Comparison of ENCODE assay signal across 1 cellular context in the genomic region with DNA sequence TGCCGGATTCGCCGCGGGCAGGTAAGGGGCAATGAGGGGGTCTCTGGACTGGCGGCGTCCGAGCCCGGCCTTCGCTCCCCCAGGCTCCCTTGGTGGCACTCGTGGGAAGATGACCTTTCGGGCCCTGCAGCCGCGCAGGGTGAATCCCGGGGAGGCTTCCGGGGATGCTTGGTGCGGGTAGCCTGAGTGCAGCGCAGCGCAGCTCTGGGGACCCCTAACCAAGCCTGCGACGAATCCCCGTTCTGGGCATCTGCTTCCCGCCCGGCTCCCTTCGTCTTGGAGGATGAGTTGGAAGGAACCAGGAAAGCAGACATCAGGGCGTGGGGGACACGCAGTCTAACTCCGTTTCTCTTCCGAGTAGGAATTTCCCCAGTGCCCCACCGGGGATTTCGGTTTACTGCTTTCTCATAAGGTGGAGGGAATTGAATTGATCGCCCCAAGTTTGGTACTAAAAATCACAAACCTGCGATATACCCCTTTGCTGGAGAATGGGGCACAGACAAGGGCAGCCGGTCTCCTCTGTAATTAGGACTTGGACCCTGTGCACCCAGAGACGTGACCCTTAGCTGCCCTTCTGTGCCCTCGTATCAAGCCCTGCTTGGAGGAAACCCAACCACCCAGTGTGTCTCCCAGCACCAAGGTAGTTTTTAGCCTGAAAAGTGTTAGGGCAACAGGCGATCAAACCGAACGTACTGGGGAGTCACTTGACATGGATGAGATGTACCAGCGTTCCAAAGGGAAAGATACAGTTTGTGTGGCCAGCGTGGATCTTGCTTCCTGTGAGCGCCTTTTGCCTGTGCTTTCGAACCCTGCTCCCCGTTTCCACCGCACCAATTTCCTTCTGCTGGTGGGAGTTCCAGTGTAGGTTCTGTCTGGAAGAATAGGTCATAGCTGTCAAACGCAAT.
TF ChIP-seq lines count a peak whose summit lies in the region.

No MANE protein-coding gene starts in this region.

TF ChIP-seq in H1, 55 proteins besides CTCF, POLR2A, EP300 and RAD21:
- TF ChIP-seq SUZ12 (IDR thresholded peaks at IDR 0.05; ENCODE audit: low read length) (peak; percentile 74; the same call in 1 of the 2 replicates), JUND (IDR thresholded peaks at IDR 0.05; ENCODE audit: low read length) (no peak), RNF2 (IDR thresholded peaks at IDR 0.05; ENCODE audit: borderline replicate concordance, low read depth, low read length, missing control alignments, poor library complexity, severe bottlenecking) (peak; percentile 64), EZH2 (IDR thresholded peaks at IDR 0.05; ENCODE audit: low read depth, low read length, severe bottlenecking) (peak; percentile 84), SIRT6 (IDR thresholded peaks at IDR 0.05; ENCODE audit: low read length) (no peak), KDM5A (IDR thresholded peaks at IDR 0.05; ENCODE audit: low read length) (no peak)
